In the genomic region with DNA sequence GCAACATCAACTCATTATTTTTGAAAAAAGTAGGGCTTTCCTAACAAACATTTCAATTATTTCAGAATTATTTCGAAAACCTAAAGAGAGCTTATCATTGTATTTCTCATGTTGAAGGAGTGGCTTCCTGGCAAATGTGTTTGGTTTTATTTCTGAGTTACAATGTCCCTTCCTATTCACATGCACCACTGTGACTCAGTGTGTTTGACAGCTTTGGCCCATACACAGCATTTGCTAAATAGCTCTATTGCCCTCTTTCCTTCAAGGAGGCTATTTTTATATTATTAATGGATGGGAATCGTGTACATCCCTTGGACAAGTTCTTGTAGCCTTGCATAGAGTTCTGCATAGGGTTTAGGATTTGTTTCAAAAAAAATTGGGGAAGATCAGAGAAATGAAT, we compare ENCODE assay signal across 17 cellular contexts.
DNase-seq lines count a peak whose midpoint lies in the region; ATAC-seq and TF ChIP-seq lines count a peak whose summit lies in the region.
"Had no signal": no experiment of that assay in that cellular context is flagged by ENCODE, and none has a peak within 500 bp of the region (broad histone marks: within the 10 kb centered on the region; RNA-seq: fewer than 3 reads in every experiment).

No MANE protein-coding gene starts in this region.

- H3K27ac ChIP-seq in HUES64 (ENCODE audit: low read depth, low read length) = peak overlapping the region; percentile 8; the same call in 1 of the 2 replicates
- peak overlapping the region; percentile 25 for H3K27ac ChIP-seq in subcutaneous abdominal adipose tissue (ENCODE audit: low read depth, low read length)

- H3K9ac ChIP-seq in HUES64 (ENCODE audit: low read depth, low read length) (no peak overlapping the region), subcutaneous abdominal adipose tissue (ENCODE audit: low read length in 5 of 5) (no peak overlapping the region)

- H3K4me1 Mint-ChIP-seq in activated CD8-positive, alpha-beta memory T cell treated with anti-CD3 and anti-CD28 coated beads, Interleukin-2, amount 10 ng/mL, durations not matched to agents 7 days and 5 days = no peaks in the 10 kb centered on the region

- H3K9me3 Mint-ChIP-seq in activated CD8-positive, alpha-beta memory T cell treated with anti-CD3 and anti-CD28 coated beads, Interleukin-2, amount 10 ng/mL, durations not matched to agents 7 days and 5 days (ENCODE audit: low read depth) = no peaks in the 10 kb centered on the region
- H3K9me3 Mint-ChIP-seq: activated naive CD4-positive, alpha-beta T cell treated with anti-CD3 and anti-CD28 coated beads for 36 hours; activated T-cell treated with anti-CD3 and anti-CD28 coated beads, Interleukin-2, amount 50 U/mL, for 24 hours; CD4-positive, alpha-beta T cell had no signal

- DNase-seq in choroid plexus epithelial cell (ENCODE audit: low read depth) (peak; percentile 6), left cardiac atrium (no peak)
- no peak for DNase-seq in activated CD8-positive, alpha-beta memory T cell treated with anti-CD3 and anti-CD28 coated beads, Interleukin-2, amount 10 ng/mL, durations not matched to agents 7 days and 5 days
- DNase-seq: activated CD4-positive, CD25-positive, alpha-beta regulatory T cell treated with anti-CD3 and anti-CD28 coated beads, Interleukin-2, amount 50 U/mL, for 72 hours; activated naive CD4-positive, alpha-beta T cell treated with anti-CD3 and anti-CD28 coated beads for 36 hours; activated T-cell treated with anti-CD3 and anti-CD28 coated beads, Interleukin-2, amount 50 U/mL, for 24 hours; anterior cingulate cortex; CD4-positive, alpha-beta T cell; effector CD8-positive, alpha-beta T cell; MM.1S; RPMI8226 had no signal

- peaks cover 3% of the 10 kb centered on the region for H3K36me3 Mint-ChIP-seq in activated CD8-positive, alpha-beta memory T cell treated with anti-CD3 and anti-CD28 coated beads, Interleukin-2, amount 10 ng/mL, durations not matched to agents 7 days and 5 days

- CTCF ChIA-PET in activated CD8-positive, alpha-beta memory T cell treated with anti-CD3 and anti-CD28 coated beads, Interleukin-2, amount 10 ng/mL, durations not matched to agents 7 days and 5 days (lab: Charles Lee) = no interaction called here

- no peaks in the 10 kb centered on the region for H3K27me3 ChIP-seq in HUES64 (ENCODE audit: insufficient read depth, low read length)
- no peaks in the 10 kb centered on the region for H3K27me3 ChIP-seq in subcutaneous abdominal adipose tissue (ENCODE audit: control insufficient read depth in 5 of 5, insufficient read depth in 4 of 5, low read length in 5 of 5)

- intact Hi-C loops in left cardiac atrium (cut with DNase I) = no loop called here

- WGBS in HUES64 = 95% methylated on average over 2 of the region's 2 CpGs

- ATAC-seq in left cardiac atrium (peak; percentile 62 to 64), GM19455 (IDR thresholded peaks at IDR 0.05; ENCODE audit: unreplicated experiment) (no peak)
- ATAC-seq in activated CD8-positive, alpha-beta memory T cell treated with anti-CD3 and anti-CD28 coated beads, Interleukin-2, amount 10 ng/mL, durations not matched to agents 7 days and 5 days = no peak
- ATAC-seq in activated CD4-positive, CD25-positive, alpha-beta regulatory T cell treated with anti-CD3 and anti-CD28 coated beads, Interleukin-2, amount 50 U/mL, for 24 hours = no peak
- ATAC-seq: esophagus mucosa, K562 had no signal

- no peak overlapping the region for H3K27ac Mint-ChIP-seq in activated CD8-positive, alpha-beta memory T cell treated with anti-CD3 and anti-CD28 coated beads, Interleukin-2, amount 10 ng/mL, durations not matched to agents 7 days and 5 days
- H3K27ac Mint-ChIP-seq: activated naive CD4-positive, alpha-beta T cell treated with anti-CD3 and anti-CD28 coated beads for 36 hours; activated T-cell treated with anti-CD3 and anti-CD28 coated beads, Interleukin-2, amount 50 U/mL, for 24 hours; CD4-positive, alpha-beta T cell had no signal

- H3K4me3 Mint-ChIP-seq in activated CD8-positive, alpha-beta memory T cell treated with anti-CD3 and anti-CD28 coated beads, Interleukin-2, amount 10 ng/mL, durations not matched to agents 7 days and 5 days = no peak overlapping the region
- H3K4me3 Mint-ChIP-seq: activated naive CD4-positive, alpha-beta T cell treated with anti-CD3 and anti-CD28 coated beads for 36 hours; activated T-cell treated with anti-CD3 and anti-CD28 coated beads, Interleukin-2, amount 50 U/mL, for 24 hours; CD4-positive, alpha-beta T cell had no signal

- H3K27me3 Mint-ChIP-seq in activated CD8-positive, alpha-beta memory T cell treated with anti-CD3 and anti-CD28 coated beads, Interleukin-2, amount 10 ng/mL, durations not matched to agents 7 days and 5 days = no peaks in the 10 kb centered on the region
- H3K27me3 Mint-ChIP-seq: activated T-cell treated with anti-CD3 and anti-CD28 coated beads, Interleukin-2, amount 50 U/mL, for 24 hours; CD4-positive, alpha-beta T cell had no signal

- TF ChIP-seq CTCF in choroid plexus epithelial cell (conservative IDR thresholded peaks at IDR 0.05; ENCODE audit: low read depth, low read length) = no peak

- peaks cover 6% of the 10 kb centered on the region; the same call in 1 of the 2 replicates for H3K4me1 ChIP-seq in HUES64 (ENCODE audit: insufficient read depth, low read length)
- H3K4me1 ChIP-seq in subcutaneous abdominal adipose tissue (ENCODE audit: control insufficient read depth in 5 of 5, insufficient read depth in 5 of 5, low read length in 5 of 5) = peaks cover 0 to 25% (median 15%) of the 10 kb centered on the region in 5 donors

- H3K9me3 ChIP-seq in HUES64 (ENCODE audit: insufficient read depth, low read depth, low read length) (no peaks in the 10 kb centered on the region), subcutaneous abdominal adipose tissue (ENCODE audit: control insufficient read depth in 5 of 5, low read length in 5 of 5) (no peaks in the 10 kb centered on the region)

- H3K36me3 ChIP-seq in HUES64 (ENCODE audit: insufficient read depth, low read length) (no peaks in the 10 kb centered on the region), subcutaneous abdominal adipose tissue (ENCODE audit: control insufficient read depth in 5 of 5, insufficient read depth in 5 of 5, low read length in 5 of 5) (no peaks in the 10 kb centered on the region)

- H3K4me3 ChIP-seq in HUES64 (ENCODE audit: low read length) (no peak overlapping the region), choroid plexus epithelial cell (ENCODE audit: low read depth, low read length) (no peak overlapping the region), subcutaneous abdominal adipose tissue (ENCODE audit: low read depth in 1 of 5, low read length in 5 of 5) (no peak overlapping the region)
- H3K4me3 ChIP-seq: K562 had no signal

Comparison
In these comparisons a context has a peak if more than half of its experiments do, and no peak if none do; other contexts are left out.
1. ATAC-seq: peak in left cardiac atrium (2 of 2); none in activated CD8-positive, alpha-beta memory T cell treated with anti-CD3 and anti-CD28 coated beads, Interleukin-2, amount 10 ng/mL, durations not matched to agents 7 days and 5 days (single experiment), GM19455 (single experiment) and activated CD4-positive, CD25-positive, alpha-beta regulatory T cell treated with anti-CD3 and anti-CD28 coated beads, Interleukin-2, amount 50 U/mL, for 24 hours (0 of 2).